8 cellular contexts compared by ENCODE assay signal in the genomic region with DNA sequence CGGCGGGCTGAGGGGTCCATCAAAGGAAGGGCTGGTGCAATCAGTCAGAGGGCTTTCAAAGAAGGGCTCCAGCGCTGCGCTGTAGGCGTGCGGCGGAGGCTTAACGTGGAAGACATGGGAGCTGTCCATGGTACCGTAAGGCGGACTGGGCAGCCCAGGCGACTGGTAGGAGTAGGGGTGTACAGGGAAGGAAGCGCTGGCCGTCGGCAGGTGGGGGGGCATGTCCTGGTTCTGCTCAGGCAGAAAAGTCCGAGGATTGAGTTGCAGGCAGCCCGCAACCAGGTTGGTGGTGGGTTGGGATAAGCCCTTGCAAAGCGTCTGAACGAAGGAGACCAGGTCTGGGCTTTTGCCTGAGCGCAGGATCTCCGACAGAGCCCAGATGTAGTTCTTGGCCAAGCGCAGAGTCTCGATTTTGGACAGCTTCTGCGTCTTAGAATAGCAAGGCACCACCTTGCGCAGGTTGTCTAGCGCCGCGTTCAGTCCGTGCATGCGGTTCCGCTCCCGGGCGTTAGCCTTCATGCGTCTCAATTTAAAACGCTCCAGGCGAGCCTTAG. TPM values are rescaled to one million over a fixed set of nuclear protein-coding genes. Genes with fewer than 3 reads are reported as not detected.
DNase-seq lines count a peak whose midpoint lies in the region; ATAC-seq, FAIRE-seq and TF ChIP-seq lines count a peak whose summit lies in the region.

No MANE protein-coding gene starts in this region.

- POLR2A ChIA-PET in MCF 10A (lab: Yijun Ruan, JAX), result no interaction called here
- POLR2A ChIA-PET in HepG2 (lab: Yijun Ruan, JAX), result no interaction called here

- no peak overlapping the region for H3K4ac ChIP-seq in H9 (ENCODE audit: low read depth, low read length)

- H3K36me3 Mint-ChIP-seq in H9 (ENCODE audit: insufficient read depth in 1 of 3, low read depth in 3 of 3), result no peaks in the 10 kb centered on the region; a peak in 1 of 7 replicates
- H3K36me3 Mint-ChIP-seq in MCF 10A (ENCODE audit: insufficient read depth, unreplicated experiment), result peaks cover 7% of the 10 kb centered on the region

- no peak overlapping the region for H4K8ac ChIP-seq in H9 (replicated peaks; ENCODE audit: insufficient read length, low read depth, low read length)

- H3K27me3 Mint-ChIP-seq in H9 (ENCODE audit: low read depth) (peaks cover 96% of the 10 kb centered on the region), MCF 10A (ENCODE audit: insufficient read depth, unreplicated experiment) (peaks cover 71% of the 10 kb centered on the region)

- no peak overlapping the region for H4K5ac ChIP-seq in H9 (ENCODE audit: insufficient read length, low read depth, low read length)

- no peak overlapping the region for H2AK5ac ChIP-seq in H9 (ENCODE audit: insufficient read length, low read length)

- H3K79me2 ChIP-seq in H9 (ENCODE audit: insufficient read depth, low read length), result no peaks in the 10 kb centered on the region
- H3K79me2 ChIP-seq in HepG2 (ENCODE audit: insufficient read depth, low read length), result no peaks in the 10 kb centered on the region

- FAIRE-seq in HepG2 (lab: Jason Lieb, UNC), result no peak

- H3K9me3 Mint-ChIP-seq in H9, result peaks cover 2 to 4% of the 10 kb centered on the region in 2 experiments; a peak in 3 of 5 replicates
- peaks cover 20% of the 10 kb centered on the region for H3K9me3 Mint-ChIP-seq in MCF 10A (ENCODE audit: unreplicated experiment)

- no peak for TF ChIP-seq POLR2A in HepG2 (IDR thresholded peaks at IDR 0.05; ENCODE audit: insufficient read depth in 1 of 2, low read depth in 2 of 2, low read length in 2 of 2)

- no peak overlapping the region for H4K91ac ChIP-seq in H9 (ENCODE audit: insufficient read length, low read depth, low read length)

- WGBS in H9 (ENCODE audit: extremely low coverage, insufficient read length, low lambda C conversion rate), result no CpG with 5 or more reads among the region's 35 CpGs
- WGBS in HepG2 (ENCODE audit: low lambda C conversion rate), result 51% methylated on average over 31 of the region's 35 CpGs

- no peak overlapping the region for H3K4me3 ChIP-seq in HepG2 (replicated peaks in 1 of 3; ENCODE audit: insufficient read depth in 1 of 3, low read depth in 2 of 3, low read length in 3 of 3)

- peaks cover 25 to 48% of the 10 kb centered on the region in 2 experiments for H3K4me1 Mint-ChIP-seq in H9
- H3K4me1 Mint-ChIP-seq in MCF 10A (ENCODE audit: insufficient read depth, unreplicated experiment), result no peaks in the 10 kb centered on the region

- H3K9ac ChIP-seq in H9 (ENCODE audit: extremely low read depth, insufficient read length, low read length), result no peak overlapping the region
- no peak overlapping the region for H3K9ac ChIP-seq in HepG2 (ENCODE audit: insufficient read depth, low read depth, low read length)

- no peaks in the 10 kb centered on the region for H3K36me3 ChIP-seq in HepG2 (replicated peaks in 1 of 2; ENCODE audit: control insufficient read depth in 1 of 2, insufficient read depth in 2 of 2, low read length in 2 of 2)

- peak overlapping the region; percentile 13 for H3K4me2 ChIP-seq in H9 (ENCODE audit: insufficient read depth, insufficient read length, low read length)
- no peak overlapping the region for H3K4me2 ChIP-seq in HepG2 (ENCODE audit: low read depth, low read length)

- no peak overlapping the region for H2BK120ac ChIP-seq in H9 (ENCODE audit: low read depth, low read length, poor library complexity, severe bottlenecking)

- ATAC-seq in HepG2, result peak; percentile 97
- no peak for ATAC-seq in GM19452 (IDR thresholded peaks at IDR 0.05; ENCODE audit: unreplicated experiment)

- peaks cover 2% of the 10 kb centered on the region; the same call in 1 of the 2 replicates for H3K4me1 ChIP-seq in H9 (ENCODE audit: insufficient read depth, low read length)
- no peaks in the 10 kb centered on the region for H3K4me1 ChIP-seq in HepG2 (ENCODE audit: insufficient read depth, low read length)

- H3K18ac ChIP-seq in H9 (ENCODE audit: insufficient read length, low read depth, low read length), result no peak overlapping the region

- H3K14ac ChIP-seq in H9 (ENCODE audit: insufficient read depth, low read length), result no peak overlapping the region

- BruUV-seq in MCF 10A (replicated peaks; lab: Mats Ljungman, UMichigan), result no TSS peak
- no TSS peak for BruUV-seq in HepG2 (replicated peaks; lab: Mats Ljungman, UMichigan)

- no peak overlapping the region for H2BK5ac ChIP-seq in H9 (ENCODE audit: insufficient read length, low read length)

- no peaks in the 10 kb centered on the region for H4K20me1 ChIP-seq in H9 (ENCODE audit: control insufficient read depth, insufficient read depth, insufficient read length)
- no peaks in the 10 kb centered on the region; the same call in 1 of the 2 replicates for H4K20me1 ChIP-seq in HepG2 (ENCODE audit: insufficient read depth, low read length)

- H2BK12ac ChIP-seq in H9 (ENCODE audit: insufficient read length, low read depth, low read length), result no peak overlapping the region

- no peak overlapping the region for H3T11ph ChIP-seq in H9 (ENCODE audit: low read length)

- H3K79me1 ChIP-seq in H9 (ENCODE audit: insufficient read depth, low read depth, low read length, poor library complexity, severe bottlenecking), result no peaks in the 10 kb centered on the region

- H3K27ac Mint-ChIP-seq in H9 (no peak overlapping the region), MCF 10A (ENCODE audit: low read depth, unreplicated experiment) (no peak overlapping the region)

- TF ChIP-seq CTCF in H9 (conservative IDR thresholded peaks at IDR 0.05) (no peak), MCF 10A (IDR thresholded peaks at IDR 0.05; ENCODE audit: unreplicated experiment) (no peak), HepG2 (CRISPR knock-in tag; IDR thresholded peaks at IDR 0.05) (no peak)

- no peak for TF ChIP-seq RAD21 in HepG2 (CRISPR knock-in tag; IDR thresholded peaks at IDR 0.05)

- H3K23ac ChIP-seq in H9 (ENCODE audit: insufficient read length, low read depth, low read length), result no peak overlapping the region

- H2BK15ac ChIP-seq in H9 (ENCODE audit: low read depth, low read length), result no peak overlapping the region

- H3K23me2 ChIP-seq in H9 (ENCODE audit: insufficient read length, low read depth, low read length, poor library complexity, severe bottlenecking), result peaks cover 13% of the 10 kb centered on the region

- H3K27ac ChIP-seq in H9 (ENCODE audit: insufficient read length, low read depth, low read length) (no peak overlapping the region), HepG2 (ENCODE audit: extremely low read length, insufficient read depth, low read length) (no peak overlapping the region)

- H3K9me3 ChIP-seq in H9 (ENCODE audit: control insufficient read depth, low read depth, low read length) (no peaks in the 10 kb centered on the region), HepG2 (ENCODE audit: low read length) (no peaks in the 10 kb centered on the region)

- H2AFZ ChIP-seq in H9 (ENCODE audit: low read length), result no peak overlapping the region
- no peak overlapping the region for H2AFZ ChIP-seq in HepG2 (ENCODE audit: low read length)

- intact Hi-C loops in MCF 10A (cut with micrococcal nuclease) (no loop called here), HepG2 (cut with micrococcal nuclease; ENCODE audit: unreplicated experiment) (no loop called here)

- no peak overlapping the region for H3K56ac ChIP-seq in H9 (ENCODE audit: insufficient read length, low read depth, low read length)

- in situ Hi-C loops in ACHN (cut with HindIII; ENCODE audit: low pct_ligation_motif_present, low pct_unique_long_range_greater_than_20kb, low sequenced_read_pairs) (no loop called here), HepG2 (cut with HindIII; ENCODE audit: extremely low pct_ligation_motif_present, low pct_unique_long_range_greater_than_20kb) (no loop called here)

- CTCF ChIA-PET in MCF 10A (lab: Yijun Ruan, JAX) (interaction anchor here (0.6 kb wide), 1 partner anchor 1575 kb away, joined by 3 read pairs; no protein-coding TSS in a partner anchor), HepG2 (lab: Yijun Ruan, JAX; ENCODE audit: low intra/inter-chr PET ratio, low total read pairs) (no interaction called here)

- H2BK20ac ChIP-seq in H9 (ENCODE audit: low read depth, low read length, poor library complexity, severe bottlenecking), result no peak overlapping the region

- peak overlapping the region in 1 of 2 experiments; percentile 73; a peak in 3 of 5 replicates for H3K4me3 Mint-ChIP-seq in H9
- no peak overlapping the region for H3K4me3 Mint-ChIP-seq in MCF 10A (ENCODE audit: unreplicated experiment)

- DNase-seq in ACHN (peak; percentile 63), H9 (peak; percentile 89), T1000 (lab: John Stamatoyannopoulos, UW) (peak; percentile 15), MCF 10A (ENCODE audit: unreplicated experiment) (peak; percentile 33), HepG2 (ENCODE audit: low spot score) (peak; percentile 45), NCI-H748 treated with DMSO at 0.1 percent for 48 hours (lab: John Stamatoyannopoulos, UW) (no peak)
- DNase-seq in stimulated activated CD4-positive, alpha-beta T cell treated with anti-CD3 and anti-CD28 coated beads, TNF-alpha, amount 100 ng/mL, for 4 hours (ENCODE audit: low read depth in 3 of 3), result peak in 2 of 3 experiments; percentile 5 to 21

- peaks cover 53% of the 10 kb centered on the region for H3K27me3 ChIP-seq in H9 (ENCODE audit: insufficient read depth, low read length)
- peaks cover 3 to 30% of the 10 kb centered on the region in 2 experiments; a peak in 4 of 5 replicates for H3K27me3 ChIP-seq in HepG2 (ENCODE audit: control insufficient read depth in 1 of 2, insufficient read depth in 2 of 2, low read length in 2 of 2)

- TF ChIP-seq EP300 in HepG2 (IDR thresholded peaks at IDR 0.05; ENCODE audit: low read depth in 2 of 2, low read length in 2 of 2) (no peak), HepG2 (CRISPR knock-in tag; IDR thresholded peaks at IDR 0.05; ENCODE audit: borderline replicate concordance) (no peak)

RNA-seq across cellular contexts. Expression of a gene that starts 2.2 kb away (rescaled TPM):
- total RNA-seq in H9 (2021), result not detected in 2 replicates
- total RNA-seq in MCF 10A (2022), result not detected in 2 replicates
- not detected in 2 replicates for total RNA-seq in HepG2 (2016; rRNA removed; fragmentation: Illumina TruSeq; extraction: Trizol)
- not detected in 2 replicates for total RNA-seq in HepG2 (2016; cell fraction: cytosol; rRNA removed; fragmentation: Illumina TruSeq; extraction: Trizol; ENCODE audit: low read depth)
- not detected in 2 replicates for total RNA-seq in HepG2 (2016; cell fraction: insoluble cytoplasmic fraction; rRNA removed; fragmentation: Illumina TruSeq; extraction: Trizol)
- not detected in 2 replicates for total RNA-seq in HepG2 (2016; cell fraction: membrane; rRNA removed; fragmentation: Illumina TruSeq; extraction: Trizol)
- total RNA-seq in HepG2 (2016; cell fraction: nucleus; rRNA removed; fragmentation: Illumina TruSeq; extraction: Trizol), result not detected in 2 replicates
- not detected in 2 replicates for polyA plus RNA-seq in HepG2 (2011; rRNA removed)
- not detected in 2 replicates for polyA plus RNA-seq in HepG2 (2011; cell fraction: cytosol; rRNA removed)
- not detected in 2 replicates for polyA plus RNA-seq in HepG2 (2011; cell fraction: nucleus; rRNA removed)
- not detected in 2 replicates for polyA plus RNA-seq in HepG2 (2012)
- not detected in 2 replicates for polyA plus RNA-seq in HepG2 (2016; cell fraction: cytosol; fragmentation: Illumina TruSeq; extraction: Trizol; ENCODE audit: low read depth)
- not detected in 2 replicates for polyA plus RNA-seq in HepG2 (2016; cell fraction: insoluble cytoplasmic fraction; fragmentation: Illumina TruSeq; extraction: Trizol; ENCODE audit: low read depth)
- not detected in 2 replicates for polyA plus RNA-seq in HepG2 (2016; cell fraction: membrane; fragmentation: Illumina TruSeq; extraction: Trizol; ENCODE audit: low read depth)
- polyA plus RNA-seq in HepG2 (2016; cell fraction: nucleus; fragmentation: Illumina TruSeq; extraction: Trizol; ENCODE audit: insufficient read depth, low read depth), result not detected in 2 replicates
- not detected in 2 replicates for polyA minus RNA-seq in HepG2 (2011; rRNA and poly(A)+ RNA removed; ENCODE audit: low replicate concordance)
- polyA minus RNA-seq in HepG2 (2011; cell fraction: cytosol; rRNA and poly(A)+ RNA removed), result not detected in 2 replicates
- polyA minus RNA-seq in HepG2 (2011; cell fraction: nucleus; rRNA and poly(A)+ RNA removed), result not detected in 2 replicates

RNA-seq across cellular contexts. Expression of a gene that starts 21.2 kb away (rescaled TPM):
- total RNA-seq in H9 (2021) (0.22 TPM in 1 of 2 replicates, not detected in the other), MCF 10A (2022) (0.23 TPM in 1 of 2 replicates, not detected in the other), HepG2 (2016; rRNA removed; fragmentation: Illumina TruSeq; extraction: Trizol) (not detected in 2 replicates)
- not detected in 2 replicates for total RNA-seq in HepG2 (2016; cell fraction: cytosol; rRNA removed; fragmentation: Illumina TruSeq; extraction: Trizol; ENCODE audit: low read depth)
- total RNA-seq in HepG2 (2016; cell fraction: insoluble cytoplasmic fraction; rRNA removed; fragmentation: Illumina TruSeq; extraction: Trizol), result not detected in 2 replicates
- not detected in 2 replicates for total RNA-seq in HepG2 (2016; cell fraction: membrane; rRNA removed; fragmentation: Illumina TruSeq; extraction: Trizol)
- total RNA-seq in HepG2 (2016; cell fraction: nucleus; rRNA removed; fragmentation: Illumina TruSeq; extraction: Trizol), result not detected in 2 replicates
- not detected in 2 replicates for polyA plus RNA-seq in HepG2 (2011; rRNA removed)
- polyA plus RNA-seq in HepG2 (2011; cell fraction: cytosol; rRNA removed), result not detected in 2 replicates
- not detected in 2 replicates for polyA plus RNA-seq in HepG2 (2011; cell fraction: nucleus; rRNA removed)
- polyA plus RNA-seq in HepG2 (2012), result not detected in 2 replicates
- not detected in 2 replicates for polyA plus RNA-seq in HepG2 (2016; cell fraction: cytosol; fragmentation: Illumina TruSeq; extraction: Trizol; ENCODE audit: low read depth)
- not detected in 2 replicates for polyA plus RNA-seq in HepG2 (2016; cell fraction: insoluble cytoplasmic fraction; fragmentation: Illumina TruSeq; extraction: Trizol; ENCODE audit: low read depth)
- not detected in 2 replicates for polyA plus RNA-seq in HepG2 (2016; cell fraction: membrane; fragmentation: Illumina TruSeq; extraction: Trizol; ENCODE audit: low read depth)
- not detected in 2 replicates for polyA plus RNA-seq in HepG2 (2016; cell fraction: nucleus; fragmentation: Illumina TruSeq; extraction: Trizol; ENCODE audit: insufficient read depth, low read depth)
- not detected in 2 replicates for polyA minus RNA-seq in HepG2 (2011; rRNA and poly(A)+ RNA removed; ENCODE audit: low replicate concordance)
- polyA minus RNA-seq in HepG2 (2011; cell fraction: cytosol; rRNA and poly(A)+ RNA removed), result not detected in 2 replicates
- polyA minus RNA-seq in HepG2 (2011; cell fraction: nucleus; rRNA and poly(A)+ RNA removed), result not detected in 2 replicates
